33 cellular contexts compared by ENCODE assay signal in the genomic region with DNA sequence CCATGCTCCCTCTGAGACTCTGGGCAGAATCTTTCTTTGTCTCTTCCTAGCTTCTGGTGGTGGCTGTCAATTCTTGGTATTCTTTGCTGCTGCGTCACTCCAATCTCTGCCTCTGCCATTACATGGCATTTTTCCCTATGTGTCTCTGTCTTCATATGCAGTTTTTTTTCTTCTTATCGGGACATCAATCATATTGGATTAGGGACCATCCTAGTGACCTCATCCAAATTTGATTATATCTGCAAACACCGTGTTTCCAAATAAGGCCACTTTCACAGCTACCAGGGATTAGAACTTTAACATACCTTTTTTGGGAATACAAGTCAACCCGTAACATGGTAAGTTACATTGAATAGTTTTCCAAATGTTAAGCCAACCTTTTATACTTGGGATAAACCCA.
"Had no signal": no experiment of that assay in that cellular context is flagged by ENCODE, and none has a peak within 500 bp of the region (broad histone marks: within the 10 kb centered on the region; RNA-seq: fewer than 3 reads in every experiment).

No MANE protein-coding gene starts in this region.

- ATAC-seq: activated naive CD4-positive, alpha-beta T cell treated with anti-CD3 and anti-CD28 coated beads, Interleukin-2, amount 50 U/mL, for 72 hours; activated naive CD8-positive, alpha-beta T cell treated with anti-CD3 and anti-CD28 coated beads, Interleukin-2, amount 50 U/mL, for 24 hours; activated T-cell treated with anti-CD3 and anti-CD28 coated beads, Interleukin-2, amount 50 U/mL, for 4 hours; activated T-cell treated with anti-CD3 and anti-CD28 coated beads, Interleukin-2, amount 50 U/mL, for 72 hours; activated T-helper 17 cell treated with anti-CD3 and anti-CD28 coated beads, Interleukin-2, amount 50 U/mL, for 72 hours; body of pancreas had no signal

- H3K9me3 ChIP-seq: adrenal gland, ascending aorta, body of pancreas, breast epithelium had no signal

- H3K36me3 ChIP-seq: adrenal gland, ascending aorta, brain microvascular endothelial cell, breast epithelium, cardiac muscle cell had no signal

- FAIRE-seq: astrocyte, bronchial epithelial cell had no signal

- H3K27ac ChIP-seq: adrenal gland, ascending aorta, body of pancreas, brain microvascular endothelial cell, breast epithelium, cardiac muscle cell had no signal

- H3K4me3 ChIP-seq: adrenal gland, ascending aorta, body of pancreas, breast epithelium, cardiac muscle cell had no signal

- H3K4me1 ChIP-seq: adrenal gland, ascending aorta, breast epithelium had no signal

- H3K27me3 ChIP-seq: adrenal gland, ascending aorta, body of pancreas, brain microvascular endothelial cell, breast epithelium, cardiac muscle cell had no signal

- DNase-seq: activated effector memory CD4-positive, alpha-beta T cell treated with anti-CD3 and anti-CD28 coated beads, Interleukin-2, amount 50 U/mL, for 16 hours; activated effector memory CD4-positive, alpha-beta T cell treated with Interleukin-2 at 50 U/mL for 16 hours; activated gamma-delta T cell; activated gamma-delta T cell treated with Interleukin-2 at 50 U/mL for 16 hours; activated naive CD4-positive, alpha-beta T cell; activated naive CD4-positive, alpha-beta T cell treated with anti-CD3 and anti-CD28 coated beads for 36 hours; activated naive CD4-positive, alpha-beta T cell treated with anti-CD3 and anti-CD28 coated beads, Interleukin-2, amount 10 ng/mL, durations not matched to agents 7 days and 5 days; activated naive CD4-positive, alpha-beta T cell treated with anti-CD3 and anti-CD28 coated beads, Interleukin-2, amount 50 U/mL, for 16 hours; activated naive CD4-positive, alpha-beta T cell treated with Interleukin-2 at 50 U/mL for 16 hours; activated naive CD8-positive, alpha-beta T cell treated with anti-CD3 and anti-CD28 coated beads for 36 hours; activated naive CD8-positive, alpha-beta T cell treated with anti-CD3 and anti-CD28 coated beads, Interleukin-2, amount 10 ng/mL, durations not matched to agents 7 days and 5 days; activated naive CD8-positive, alpha-beta T cell treated with anti-CD3 and anti-CD28 coated beads, Interleukin-2, amount 50 U/mL, for 24 hours; activated T-cell treated with anti-CD3 and anti-CD28 coated beads, Interleukin-2, amount 50 U/mL, for 24 hours; activated T-cell treated with anti-CD3 and anti-CD28 coated beads, Interleukin-2, amount 50 U/mL, for 4 hours; activated T-cell treated with anti-CD3 and anti-CD28 coated beads, Interleukin-2, amount 50 U/mL, for 48 hours; activated T-cell treated with anti-CD3 and anti-CD28 coated beads, Interleukin-2, amount 50 U/mL, for 72 hours; adrenal gland; amniotic stem cell; amygdala; anterior cingulate cortex; aorta; body of pancreas; brain microvascular endothelial cell; caudate nucleus; central memory CD4-positive, alpha-beta T cell; cerebellar nuclear complex had no signal
